18 cellular contexts compared by ENCODE assay signal in genomic region chr1:220521755-220522154, GRCh38. TPM values are rescaled to one million over a fixed set of nuclear protein-coding genes. Genes with fewer than 3 reads are reported as not detected.
A peak's percentile ranks its signal among the peaks of the same experiment; 100 is the strongest.
DNase-seq lines count a peak whose midpoint lies in the region; ATAC-seq and TF ChIP-seq lines count a peak whose summit lies in the region.
"Had no signal": no experiment of that assay in that cellular context is flagged by ENCODE, and none has a peak within 500 bp of the region (broad histone marks: within the 10 kb centered on the region; RNA-seq: fewer than 3 reads in every experiment).

No MANE protein-coding gene starts in this region.

- intact Hi-C loops in left colon (cut with DNase I, micrococcal nuclease), result no loop called here

- no peak for TF ChIP-seq POLR2A in GM18505 (IDR thresholded peaks at IDR 0.05; ENCODE audit: borderline replicate concordance, extremely low read depth, insufficient read depth, insufficient read length)

- peak; percentile 96 for DNase-seq in DMS53 treated with DMSO at 0.1 percent for 48 hours (lab: John Stamatoyannopoulos, UW; ENCODE audit: unreplicated experiment)
- peak; percentile 60 for DNase-seq in NCI-H1417 treated with DMSO at 0.1 percent for 48 hours (lab: John Stamatoyannopoulos, UW)
- DNase-seq in NCI-H510A (lab: John Stamatoyannopoulos, UW), result peak; percentile 57
- no peak for DNase-seq in left colon
- no peak for DNase-seq in OCI-M2 (lab: John Stamatoyannopoulos, UW; ENCODE audit: unreplicated experiment)
- DNase-seq in cortex of kidney (lab: John Stamatoyannopoulos, UW), result no peak
- DNase-seq: activated CD4-positive, CD25-positive, alpha-beta regulatory T cell; Caco-2; dorsolateral prefrontal cortex; H7; mesendoderm; NCI-H146; stimulated activated CD4-positive, alpha-beta T cell treated with anti-CD3 and anti-CD28 coated beads, Interleukin-2, amount 100 ng/mL, for 48 hours; T-helper 2 cell had no signal

- ATAC-seq in left colon (peak; percentile 93), GM18505 (IDR thresholded peaks at IDR 0.05; ENCODE audit: unreplicated experiment) (no peak)
- ATAC-seq: activated T-helper 17 cell treated with anti-CD3 and anti-CD28 coated beads, Interleukin-2, amount 50 U/mL, for 72 hours; Right ventricle myocardium inferior had no signal

RNA-seq across cellular contexts. Expression of gene MARK1, which starts 6.2 kb away (rescaled TPM):
- 1 to 10 TPM; 1.0 to 4.4 TPM for total RNA-seq in left colon
- total RNA-seq: activated CD8-positive, alpha-beta memory T cell treated with anti-CD3 and anti-CD28 coated beads for 36 hours had no signal

Comparison
In these comparisons a context has a peak if more than half of its experiments do, and no peak if none do; other contexts are left out.
1. DNase-seq: peak in DMS53 treated with DMSO at 0.1 percent for 48 hours (single experiment), NCI-H1417 treated with DMSO at 0.1 percent for 48 hours (single experiment) and NCI-H510A (single experiment); none in left colon (0 of 2), OCI-M2 (single experiment) and cortex of kidney (single experiment).